Comparison of ENCODE assay signal across 11 cellular contexts in the genomic region with DNA sequence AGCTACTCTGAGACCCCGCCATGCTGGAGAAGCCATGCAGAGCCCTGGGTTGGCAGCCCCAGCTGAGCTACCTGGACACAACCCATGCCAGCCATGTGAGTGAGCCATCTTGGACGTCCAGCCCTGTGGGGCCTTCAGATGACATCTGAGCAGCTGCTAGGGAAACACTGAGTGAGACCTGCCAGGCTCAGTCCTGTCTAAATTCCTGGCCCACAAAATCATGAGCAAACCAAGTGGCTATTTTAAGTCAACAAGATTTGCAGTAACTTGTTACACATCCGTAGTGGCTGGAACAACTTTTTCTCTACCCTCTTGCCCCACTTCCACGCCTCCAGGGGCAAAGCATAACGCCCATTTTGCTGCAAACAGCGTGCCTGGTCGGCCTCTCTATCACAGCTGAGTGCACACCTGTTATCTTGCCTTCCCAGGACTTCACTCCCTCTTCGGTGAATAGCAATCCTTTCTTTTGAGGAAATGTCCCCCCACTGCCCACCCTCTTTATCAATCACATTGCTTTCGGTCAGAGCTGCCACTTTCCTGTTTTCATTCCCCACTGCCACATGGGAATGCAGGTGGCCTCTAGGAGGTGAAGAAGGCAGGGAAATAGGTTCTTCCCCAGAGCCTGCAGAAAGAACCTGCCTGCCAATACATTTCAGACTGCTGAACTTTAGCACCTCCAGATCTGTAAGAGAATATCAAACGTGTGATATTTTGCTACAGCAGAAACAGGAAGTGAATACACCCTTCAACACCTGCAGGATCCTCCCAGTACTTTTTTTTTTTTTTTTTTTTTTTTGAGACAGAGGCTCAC. TPM values are rescaled to one million over a fixed set of nuclear protein-coding genes. Genes with fewer than 3 reads are reported as not detected.
DNase-seq lines count a peak whose midpoint lies in the region; ATAC-seq, FAIRE-seq and TF ChIP-seq lines count a peak whose summit lies in the region.
"Had no signal": no experiment of that assay in that cellular context is flagged by ENCODE, and none has a peak within 500 bp of the region (broad histone marks: within the 10 kb centered on the region; RNA-seq: fewer than 3 reads in every experiment).

No MANE protein-coding gene starts in this region.

- peak; percentile 51; the same call in 1 of the 2 replicates for TF ChIP-seq POLR2A in GM12878 (IDR thresholded peaks at IDR 0.05; ENCODE audit: low read depth, low read length)

- TF ChIP-seq RAD21 in GM12878 (IDR thresholded peaks at IDR 0.05; ENCODE audit: insufficient read depth, low read depth, low read length): no peak

- DNase-seq in activated CD4-positive, CD25-positive, alpha-beta regulatory T cell (lab: John Stamatoyannopoulos, UW): no peak
- no peak for DNase-seq in GM12878 (ENCODE audit: low read depth, low spot score)
- peak; percentile 49 for DNase-seq in posterior vena cava (ENCODE audit: low spot score)
- DNase-seq in NCI-H774 (lab: John Stamatoyannopoulos, UW): no peak
- DNase-seq: NK-92 treated with Interleukin-12 subunit alpha and Interleukin-12 subunit beta, amount 100 ng/mL, for 24 hours had no signal

- H3K4me3 ChIP-seq in GM12878: peak overlapping the region; percentile 27; the same call in 1 of the 2 replicates
- H3K4me3 ChIP-seq: A549, esophagus muscularis mucosa had no signal

- peak overlapping the region; percentile 64 for H3K9ac ChIP-seq in GM12878 (ENCODE audit: control insufficient read depth, insufficient read depth, low read length)

- H3K79me2 ChIP-seq in GM12878 (ENCODE audit: control insufficient read depth, insufficient read depth, low read length): peaks cover 11% of the 10 kb centered on the region

- no peaks in the 10 kb centered on the region for H4K20me1 ChIP-seq in GM12878 (ENCODE audit: control insufficient read depth, insufficient read depth)

- H3K4me2 ChIP-seq in GM12878 (ENCODE audit: control insufficient read depth, insufficient read depth): peak overlapping the region; percentile 77
- H3K4me2 ChIP-seq: A549 had no signal

- peaks cover 3% of the 10 kb centered on the region for H3K9me3 ChIP-seq in GM12878 (replicated peaks; ENCODE audit: control insufficient read depth, insufficient read depth, low read length)
- H3K9me3 ChIP-seq: A549, esophagus muscularis mucosa had no signal

- in situ Hi-C loops in GM12878 (cut with MboI): no loop called here

- intact Hi-C loops in GM12878 (cut with micrococcal nuclease; ENCODE audit: unreplicated experiment): no loop called here
- intact Hi-C loops in posterior vena cava (cut with DNase I): no loop called here

- RAD21 ChIA-PET in GM12878 (lab: Charles Lee; ENCODE audit: unreplicated experiment): interaction anchor here (0.6 to 1.7 kb wide), 7 partner anchors 12 to 131 kb away, joined by 3 to 15 read pairs (median 4); no protein-coding TSS in a partner anchor

- no peaks in the 10 kb centered on the region for H3K27me3 ChIP-seq in GM12878 (replicated peaks in 1 of 2; ENCODE audit: control insufficient read depth in 2 of 2, insufficient read depth in 2 of 2, low read length in 1 of 2)

- no peaks in the 10 kb centered on the region for H3K36me3 ChIP-seq in GM12878 (ENCODE audit: control insufficient read depth in 2 of 2, insufficient read depth in 2 of 2, low read length in 1 of 2)
- H3K36me3 ChIP-seq: esophagus muscularis mucosa had no signal

- peak overlapping the region; percentile 22; the same call in 1 of the 2 replicates for H2AFZ ChIP-seq in GM12878 (ENCODE audit: control insufficient read depth, low read depth, low read length)

- 9% methylated on average over 10 of the region's 10 CpGs for WGBS in GM12878 (ENCODE audit: insufficient coverage, insufficient replicate concordance, low lambda C conversion rate, missing lambda C conversion rate)

- POLR2A ChIA-PET in GM12878 (lab: Charles Lee): interaction anchor here (0.7 to 1.5 kb wide), 9 partner anchors 9 to 43 kb away, joined by 3 to 15 read pairs (median 4); no protein-coding TSS in a partner anchor

- peak in 1 of 2 experiments; percentile 46; a peak in 1 of 4 replicates for TF ChIP-seq EP300 in GM12878 (IDR thresholded peaks at IDR 0.05; ENCODE audit: borderline replicate concordance in 1 of 2, control insufficient read depth in 1 of 2, low read depth in 2 of 2, low read length in 2 of 2)

- H3K27ac ChIP-seq in GM12878 (ENCODE audit: control insufficient read depth, insufficient read depth): peak overlapping the region; percentile 96
- H3K27ac ChIP-seq: A549, esophagus muscularis mucosa had no signal

- BruUV-seq in GM12878 (replicated peaks; lab: Mats Ljungman, UMichigan): TSS peak; percentile 94

- H3K4me1 ChIP-seq in GM12878 (ENCODE audit: control insufficient read depth, insufficient read depth, low read length): peaks cover 40% of the 10 kb centered on the region
- H3K4me1 ChIP-seq: esophagus muscularis mucosa had no signal

- CTCF ChIA-PET in GM12878 (lab: Yijun Ruan, JAX): interaction anchor here (1.1 to 1.5 kb wide), 3 partner anchors 15 to 51 kb away, joined by 4 to 16 read pairs (median 7); partner anchors contain the start of gene ZNF594

- ATAC-seq in activated CD4-positive, CD25-positive, alpha-beta regulatory T cell treated with anti-CD3 and anti-CD28 coated beads, Interleukin-2, amount 50 U/mL, for 24 hours: peak; percentile 59 to 64
- peak; percentile 51 for ATAC-seq in HG03108 (IDR thresholded peaks at IDR 0.05; ENCODE audit: unreplicated experiment)
- ATAC-seq in GM12878: peak; percentile 75
- ATAC-seq in HG03521 (IDR thresholded peaks at IDR 0.05; ENCODE audit: unreplicated experiment): no peak
- ATAC-seq in GM21390 (IDR thresholded peaks at IDR 0.05; ENCODE audit: unreplicated experiment): no peak
- ATAC-seq: A549 had no signal

- FAIRE-seq in GM12878 (lab: Jason Lieb, UNC): no peak
- FAIRE-seq: A549 had no signal

- TF ChIP-seq CTCF in GM12878 (IDR thresholded peaks at IDR 0.05 in 2 of 3, conservative IDR thresholded peaks at IDR 0.05 in 1 of 3; ENCODE audit: control insufficient read depth in 2 of 3, extremely low read depth in 1 of 3, insufficient read depth in 1 of 3, low read depth in 3 of 3, low read length in 3 of 3): no peak

- SMC1A ChIA-PET in GM12878 (lab: Charles Lee; ENCODE audit: uncharacterized antibody, unreplicated experiment): interaction anchor here (0.7 to 1.7 kb wide), 6 partner anchors 9 to 43 kb away, joined by 3 to 17 read pairs (median 5); no protein-coding TSS in a partner anchor

RNA-seq across cellular contexts. Expression of gene SCIMP, which starts 7.4 kb away (rescaled TPM):
- total RNA-seq in GM12878 (2013; cell fraction: nucleolus; rRNA removed): 247 and 264 TPM in 2 replicates
- total RNA-seq in GM12878 (2014; rRNA removed): 61.8 and 70.4 TPM in 2 replicates
- total RNA-seq in GM12878 (2014; rRNA removed; fragmentation: Illumina TruSeq; extraction: Trizol): 70.3 and 74.9 TPM in 2 replicates
- 92.2 and 98.9 TPM in 2 replicates for total RNA-seq in GM12878 (2021)
- polyA plus RNA-seq in GM12878 (2011; ENCODE audit: low read depth): 129 TPM
- 105 and 120 TPM in 2 replicates for polyA plus RNA-seq in GM12878 (2011; rRNA removed)
- polyA plus RNA-seq in GM12878 (2011; cell fraction: cytosol; rRNA removed): 101 and 133 TPM in 2 replicates
- polyA plus RNA-seq in GM12878 (2011; cell fraction: nucleus; rRNA removed): 50.6 and 52.5 TPM in 2 replicates
- 97.2 and 135 TPM in 2 replicates for polyA plus RNA-seq in GM12878 (2012)
- 151 and 205 TPM in 2 replicates for polyA plus RNA-seq in GM12878 (2014; fragmentation: Illumina TruSeq; extraction: Trizol)
- polyA plus RNA-seq in GM12878 (2014; fragmentation: Nextera tagmentation; extraction: Ambion mirVana): 100 to 1,000 TPM; 109 TPM
- polyA plus RNA-seq in GM12878 (2014; rRNA removed): 85.2 and 97.7 TPM in 2 replicates
- polyA plus RNA-seq in GM12878 (2016; fragmentation: Nextera tagmentation; extraction: Ambion mirVana): 10 to 100 TPM; 56.7 to 62.4 TPM
- polyA minus RNA-seq in GM12878 (2011; rRNA and poly(A)+ RNA removed): 79.6 and 91.8 TPM in 2 replicates
- polyA minus RNA-seq in GM12878 (2011; cell fraction: cytosol; rRNA and poly(A)+ RNA removed): 26.2 and 40.3 TPM in 2 replicates
- polyA minus RNA-seq in GM12878 (2011; cell fraction: nucleus; rRNA and poly(A)+ RNA removed): 14.0 and 19.1 TPM in 2 replicates
- total RNA-seq in posterior vena cava: 1 to 10 TPM; 4.5 to 7.3 TPM
- polyA plus RNA-seq: A549 had no signal

RNA-seq across cellular contexts. Expression of gene RABEP1, which starts 40.0 kb away (rescaled TPM):
- 120 and 123 TPM in 2 replicates for total RNA-seq in GM12878 (2013; cell fraction: nucleolus; rRNA removed)
- total RNA-seq in GM12878 (2014; rRNA removed): 43.3 and 51.0 TPM in 2 replicates
- total RNA-seq in GM12878 (2014; rRNA removed; fragmentation: Illumina TruSeq; extraction: Trizol): 68.0 and 69.8 TPM in 2 replicates
- total RNA-seq in GM12878 (2021): 60.0 and 60.4 TPM in 2 replicates
- 29.5 TPM for polyA plus RNA-seq in GM12878 (2011; ENCODE audit: low read depth)
- polyA plus RNA-seq in GM12878 (2011; rRNA removed): 64.5 and 95.7 TPM in 2 replicates
- 24.6 and 27.1 TPM in 2 replicates for polyA plus RNA-seq in GM12878 (2011; cell fraction: cytosol; rRNA removed)
- 29.5 and 31.3 TPM in 2 replicates for polyA plus RNA-seq in GM12878 (2011; cell fraction: nucleus; rRNA removed)
- polyA plus RNA-seq in GM12878 (2012): 35.9 and 45.4 TPM in 2 replicates
- 68.8 and 87.5 TPM in 2 replicates for polyA plus RNA-seq in GM12878 (2014; fragmentation: Illumina TruSeq; extraction: Trizol)
- 10 to 100 TPM; 13.4 to 20.2 TPM for polyA plus RNA-seq in GM12878 (2014; fragmentation: Nextera tagmentation; extraction: Ambion mirVana)
- 36.4 and 38.9 TPM in 2 replicates for polyA plus RNA-seq in GM12878 (2014; rRNA removed)
- polyA plus RNA-seq in GM12878 (2016; fragmentation: Nextera tagmentation; extraction: Ambion mirVana): 10 to 100 TPM; 59.2 to 71.4 TPM
- polyA minus RNA-seq in GM12878 (2011; rRNA and poly(A)+ RNA removed): 69.0 and 76.4 TPM in 2 replicates
- polyA minus RNA-seq in GM12878 (2011; cell fraction: cytosol; rRNA and poly(A)+ RNA removed): 26.3 and 29.8 TPM in 2 replicates
- polyA minus RNA-seq in GM12878 (2011; cell fraction: nucleus; rRNA and poly(A)+ RNA removed): 26.0 and 29.5 TPM in 2 replicates
- total RNA-seq in posterior vena cava: 10 to 100 TPM; 41.5 to 47.3 TPM

RNA-seq across cellular contexts. Expression of gene ZNF594, which starts 50.4 kb away (rescaled TPM):
- 63.6 and 63.9 TPM in 2 replicates for total RNA-seq in GM12878 (2013; cell fraction: nucleolus; rRNA removed)
- total RNA-seq in GM12878 (2014; rRNA removed) (12.5 and 13.8 TPM in 2 replicates), GM12878 (2014; rRNA removed; fragmentation: Illumina TruSeq; extraction: Trizol) (13.9 and 14.3 TPM in 2 replicates), GM12878 (2021) (10.1 and 12.1 TPM in 2 replicates), posterior vena cava (1 to 10 TPM; 5.7 to 6.8 TPM)
- 1.4 TPM for polyA plus RNA-seq in GM12878 (2011; ENCODE audit: low read depth)
- polyA plus RNA-seq in GM12878 (2011; rRNA removed) (5.5 and 8.8 TPM in 2 replicates), GM12878 (2014; fragmentation: Illumina TruSeq; extraction: Trizol) (11.2 and 11.3 TPM in 2 replicates), GM12878 (2014; fragmentation: Nextera tagmentation; extraction: Ambion mirVana) (1 to 10 TPM in 1 of 2 experiments, under 1 TPM in 1; 0.98 to 1.7 TPM), GM12878 (2014; rRNA removed) (10.3 and 11.6 TPM in 2 replicates), GM12878 (2016; fragmentation: Nextera tagmentation; extraction: Ambion mirVana) (10 to 100 TPM; 10.9 to 12.1 TPM)
- polyA plus RNA-seq in GM12878 (2011; cell fraction: cytosol; rRNA removed): 2.0 and 2.8 TPM in 2 replicates
- polyA plus RNA-seq in GM12878 (2011; cell fraction: nucleus; rRNA removed): 18.3 and 22.0 TPM in 2 replicates
- 2.3 and 3.7 TPM in 2 replicates for polyA plus RNA-seq in GM12878 (2012)
- polyA minus RNA-seq in GM12878 (2011; rRNA and poly(A)+ RNA removed): 5.5 and 5.6 TPM in 2 replicates
- 2.8 and 3.7 TPM in 2 replicates for polyA minus RNA-seq in GM12878 (2011; cell fraction: cytosol; rRNA and poly(A)+ RNA removed)
- polyA minus RNA-seq in GM12878 (2011; cell fraction: nucleus; rRNA and poly(A)+ RNA removed): 11.0 and 16.8 TPM in 2 replicates

Comparison
In these comparisons a context has a peak if more than half of its experiments do, and no peak if none do; other contexts are left out.
1. ATAC-seq: peak in activated CD4-positive, CD25-positive, alpha-beta regulatory T cell treated with anti-CD3 and anti-CD28 coated beads, Interleukin-2, amount 50 U/mL, for 24 hours (2 of 2), HG03108 (single experiment) and GM12878 (single experiment); none in HG03521 (single experiment) and GM21390 (single experiment).
2. RNA of gene SCIMP, which starts 7.4 kb away (total RNA-seq): 61.8 to 264 TPM in GM12878; 4.5 to 7.3 TPM in posterior vena cava; every median in the first group is over 4 times any median in the second.